ENCODE assay signal across 39 cellular contexts in the genomic region with DNA sequence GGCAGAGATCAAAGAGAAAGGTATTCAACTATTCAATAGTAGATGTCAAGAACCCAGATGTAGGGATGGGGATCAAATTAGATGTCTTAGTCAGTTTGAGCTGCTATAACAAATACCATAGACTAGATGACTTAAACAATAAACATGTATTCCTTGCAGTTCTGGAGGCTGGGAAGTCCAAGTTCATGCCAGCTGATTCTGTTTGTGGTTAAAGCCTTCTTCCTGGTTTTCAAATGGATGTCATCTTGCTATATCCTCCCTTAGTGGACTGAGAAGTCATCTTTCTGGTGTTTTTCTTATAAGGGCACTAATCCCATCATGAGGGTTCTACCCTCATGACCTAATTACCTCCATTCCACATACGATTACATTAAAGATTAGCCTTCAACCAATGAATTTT. TPM values are rescaled to one million over a fixed set of nuclear protein-coding genes. Genes with fewer than 3 reads are reported as not detected.
"Had no signal": no experiment of that assay in that cellular context is flagged by ENCODE, and none has a peak within 500 bp of the region (broad histone marks: within the 10 kb centered on the region; RNA-seq: fewer than 3 reads in every experiment).

No MANE protein-coding gene starts in this region.

- H3K36me3 ChIP-seq: MG63 had no signal

- H3K4me3 ChIP-seq: MG63 had no signal

- H3K27me3 ChIP-seq: MG63 had no signal

- DNase-seq: Karpas-422, Kasumi-1, MG63, MM.1S, MV-4-11, NCI-H1048, NCI-H1092, NCI-H1092 treated with DMSO at 0.1 percent for 48 hours, NCI-H1105, NCI-H1105 treated with DMSO at 0.1 percent for 48 hours, NCI-H1417, NCI-H1417 treated with DMSO at 0.1 percent for 48 hours, NCI-H1436, NCI-H1436 treated with DMSO at 0.1 percent for 48 hours, NCI-H146, NCI-H1694, NCI-H1694 treated with DMSO at 0.1 percent for 48 hours, NCI-H187, NCI-H187 treated with DMSO at 0.1 percent for 48 hours, NCI-H1930, NCI-H2029, NCI-H2029 treated with DMSO at 0.1 percent for 48 hours, NCI-H2081, NCI-H2081 treated with DMSO at 0.1 percent for 48 hours, NCI-H2107, NCI-H2171, NCI-H2171 treated with DMSO at 0.1 percent for 48 hours, NCI-H2227 treated with DMSO at 0.1 percent for 48 hours, NCI-H226, NCI-H345, NCI-H446, NCI-H446 treated with DMSO at 0.1 percent for 48 hours, NCI-H510A, NCI-H510A treated with DMSO at 0.1 percent for 48 hours, NCI-H524, NCI-H524 treated with DMSO at 0.1 percent for 48 hours had no signal

RNA-seq across cellular contexts. Expression of a gene that starts 50.5 kb away (rescaled TPM):
- total RNA-seq: LHCN-M2, M059J, MCF 10A had no signal
